8 cellular contexts compared by ENCODE assay signal in the genomic region with DNA sequence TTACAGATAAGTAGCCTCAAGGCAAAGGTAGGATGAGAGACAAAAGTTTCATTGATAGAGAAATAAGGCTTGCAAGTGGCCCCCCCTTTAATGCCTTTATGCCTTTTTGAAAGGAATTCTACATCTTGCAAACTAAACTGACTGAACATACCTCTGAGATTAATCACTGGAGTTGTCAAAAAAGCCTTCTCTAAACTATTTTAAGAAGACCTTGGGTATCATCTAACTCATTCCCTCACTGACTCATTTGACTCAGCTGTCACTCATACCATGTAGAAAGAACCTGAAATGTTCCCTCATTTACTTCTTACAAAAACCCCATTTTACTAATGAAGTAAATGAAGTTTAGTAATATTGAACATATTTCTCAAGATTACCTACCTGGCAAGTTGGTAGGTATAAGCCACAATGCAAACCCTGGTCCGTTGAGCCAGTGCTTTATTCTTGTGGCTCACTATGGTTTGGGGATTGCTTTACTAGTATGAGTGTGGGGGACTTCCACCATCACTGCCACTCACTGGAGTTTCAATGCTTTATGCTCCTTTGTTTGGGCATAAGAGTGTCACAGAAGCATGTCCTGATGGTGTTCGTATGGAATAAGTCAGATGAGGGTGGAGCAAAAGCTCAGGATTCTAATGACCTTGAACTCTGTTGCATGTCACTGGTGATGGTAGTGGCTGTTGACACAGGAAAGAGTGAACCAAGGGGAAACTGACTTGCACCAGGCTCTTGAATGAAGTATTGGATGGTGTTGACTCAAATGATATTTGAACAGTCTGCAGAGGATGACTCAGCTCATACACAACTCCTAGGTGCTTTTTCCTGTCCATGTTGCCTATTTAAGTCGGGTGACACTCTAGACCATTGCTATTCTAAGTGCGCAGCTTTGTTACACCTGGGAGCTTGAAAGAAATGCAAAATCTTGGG.
DNase-seq lines count a peak whose midpoint lies in the region; ATAC-seq, FAIRE-seq and TF ChIP-seq lines count a peak whose summit lies in the region.

No MANE protein-coding gene starts in this region.

- H4K8ac ChIP-seq in mesendoderm (ENCODE audit: low read depth, low read length), result no peak overlapping the region

- no peak overlapping the region for H3K9ac ChIP-seq in mesendoderm (ENCODE audit: low read length)

- no CpG with 5 or more reads among the region's 4 CpGs for WGBS in mesendoderm (ENCODE audit: extremely low coverage, insufficient coverage, low lambda C conversion rate)

- no peak overlapping the region for H3K27ac ChIP-seq in mesendoderm (ENCODE audit: low read depth, low read length)

- no peaks in the 10 kb centered on the region for H3K79me1 ChIP-seq in mesendoderm (ENCODE audit: low read length)

- H2BK5ac ChIP-seq in mesendoderm (ENCODE audit: low read length), result no peak overlapping the region

- no peak overlapping the region for H2AK5ac ChIP-seq in mesendoderm (ENCODE audit: low read length)

- no peak overlapping the region for H3K4me3 ChIP-seq in foreskin fibroblast (ENCODE audit: low read depth in 1 of 2, low read length in 2 of 2)
- no peak overlapping the region for H3K4me3 ChIP-seq in mesendoderm (ENCODE audit: low read length)

- no peak for TF ChIP-seq CTCF in foreskin fibroblast (IDR thresholded peaks at IDR 0.05; ENCODE audit: low read depth, low read length)

- no peak overlapping the region for H2BK120ac ChIP-seq in mesendoderm (ENCODE audit: low read depth, low read length)

- ATAC-seq in GM18505 (IDR thresholded peaks at IDR 0.05; ENCODE audit: unreplicated experiment), result peak; percentile 84
- peak; percentile 75 for ATAC-seq in GM21447 (IDR thresholded peaks at IDR 0.05; ENCODE audit: unreplicated experiment)
- peak; percentile 66 for ATAC-seq in HG03521 (IDR thresholded peaks at IDR 0.05; ENCODE audit: unreplicated experiment)

- H3K23ac ChIP-seq in mesendoderm (ENCODE audit: low read length), result no peak overlapping the region

- H2BK15ac ChIP-seq in mesendoderm (replicated peaks; ENCODE audit: low read depth), result no peak overlapping the region

- no peaks in the 10 kb centered on the region for H3K27me3 ChIP-seq in mesendoderm (ENCODE audit: insufficient read depth, low read length, poor library complexity)

- no peaks in the 10 kb centered on the region for H3K36me3 ChIP-seq in mesendoderm (ENCODE audit: control insufficient read depth, insufficient read depth, low read length)

- no peak overlapping the region for H3K56ac ChIP-seq in mesendoderm (ENCODE audit: low read length)

- no peak overlapping the region for H3K4ac ChIP-seq in mesendoderm (ENCODE audit: low read depth, low read length)

- H3K4me1 ChIP-seq in mesendoderm (ENCODE audit: control insufficient read depth, low read depth, low read length), result no peaks in the 10 kb centered on the region

- no peak overlapping the region for H3K4me2 ChIP-seq in mesendoderm (ENCODE audit: low read length)

- H4K5ac ChIP-seq in mesendoderm (ENCODE audit: low read length), result no peak overlapping the region

- no peak for FAIRE-seq in H54 (lab: Jason Lieb, UNC)

- no peak overlapping the region for H3K18ac ChIP-seq in mesendoderm (ENCODE audit: low read length)

- TF ChIP-seq POLR2A in GM18505 (IDR thresholded peaks at IDR 0.05; ENCODE audit: borderline replicate concordance, extremely low read depth, insufficient read depth, insufficient read length) (no peak), H54 (IDR thresholded peaks at IDR 0.05; ENCODE audit: low read depth, low read length) (no peak)

- H3K79me2 ChIP-seq in mesendoderm (ENCODE audit: control insufficient read depth, insufficient read depth, low read length), result no peaks in the 10 kb centered on the region

- DNase-seq in foreskin fibroblast (peak; percentile 4 to 36), H54 (ENCODE audit: insufficient read length, low spot score) (no peak), mesendoderm (no peak), dermis blood vessel endothelial cell (no peak)
- DNase-seq in activated CD8-positive, alpha-beta memory T cell treated with anti-CD3 and anti-CD28 coated beads for 24 hours, result no peak

Comparison
In these comparisons a context has a peak if more than half of its experiments do, and no peak if none do; other contexts are left out.
1. DNase-seq: peak in foreskin fibroblast (2 of 2); none in H54 (single experiment), mesendoderm (single experiment), activated CD8-positive, alpha-beta memory T cell treated with anti-CD3 and anti-CD28 coated beads for 24 hours (single experiment) and dermis blood vessel endothelial cell (single experiment).
2. Peak in every context shown above with its lines, with median percentiles within 50 percentile points of each other: ATAC-seq.